8 cellular contexts compared by ENCODE assay signal in genomic region chr4:138182838-138183426, GRCh38. TPM values are rescaled to one million over a fixed set of nuclear protein-coding genes. Genes with fewer than 3 reads are reported as not detected.
DNase-seq lines count a peak whose midpoint lies in the region; ATAC-seq and TF ChIP-seq lines count a peak whose summit lies in the region.

No MANE protein-coding gene starts in this region.

- TF ChIP-seq CTCF in GM12864 (IDR thresholded peaks at IDR 0.05; ENCODE audit: low read depth, low read length, missing control alignments) (peak; percentile 46), HFF-Myc (IDR thresholded peaks at IDR 0.05; ENCODE audit: low read depth, low read length, missing control alignments) (peak; percentile 46), choroid plexus epithelial cell (conservative IDR thresholded peaks at IDR 0.05; ENCODE audit: low read depth, low read length) (peak; percentile 62), lower lobe of right lung (IDR thresholded peaks at IDR 0.05) (peak; percentile 64)
- no peak for TF ChIP-seq CTCF in CD4-positive, alpha-beta T cell (IDR thresholded peaks at IDR 0.05)

- intact Hi-C loops in lower lobe of right lung (cut with DNase I): no loop called here
- intact Hi-C loops in CD4-positive, alpha-beta T cell (cut with DNase I, micrococcal nuclease): no loop called here

- no peaks in the 10 kb centered on the region for H3K9me3 ChIP-seq in lower lobe of right lung
- no peaks in the 10 kb centered on the region for H3K9me3 ChIP-seq in CD4-positive, alpha-beta T cell (ENCODE audit: control insufficient read depth, low read length)

- DNase-seq in GM12864 (ENCODE audit: low read depth) (no peak), HFF-Myc (ENCODE audit: extremely low read depth, low read depth) (peak; percentile 54), NCI-H446 treated with DMSO at 0.1 percent for 48 hours (lab: John Stamatoyannopoulos, UW) (peak; percentile 55), choroid plexus epithelial cell (ENCODE audit: low read depth) (peak; percentile 91), lower lobe of right lung (no peak)
- no peak for DNase-seq in CD4-positive, alpha-beta T cell
- no peak for DNase-seq in activated T-cell treated with anti-CD3 and anti-CD28 coated beads, Interleukin-2, amount 50 U/mL, for 48 hours

- no peaks in the 10 kb centered on the region for H3K36me3 ChIP-seq in lower lobe of right lung

- H3K4me1 ChIP-seq in lower lobe of right lung: no peaks in the 10 kb centered on the region

- no peaks in the 10 kb centered on the region for H3K27me3 ChIP-seq in lower lobe of right lung (ENCODE audit: low read depth)
- H3K27me3 ChIP-seq in CD4-positive, alpha-beta T cell (ENCODE audit: control insufficient read depth, insufficient read depth, low read length): no peaks in the 10 kb centered on the region

- POLR2A ChIA-PET in CD4-positive, alpha-beta T cell (lab: Charles Lee): no interaction called here

- H3K27ac ChIP-seq in lower lobe of right lung: no peak overlapping the region
- H3K27ac ChIP-seq in CD4-positive, alpha-beta T cell (ENCODE audit: low read depth, low read length): no peak overlapping the region

- H3K9me3 Mint-ChIP-seq in CD4-positive, alpha-beta T cell: no peaks in the 10 kb centered on the region
- peaks cover 2% of the 10 kb centered on the region for H3K9me3 Mint-ChIP-seq in stimulated activated memory B cell treated with anti-CD40 and anti-IgM and Interleukin-4, amounts not matched to agents 10 μg/mL and 1 μg/mL and 100 μg/mL, for 72 hours

- H3K4me1 Mint-ChIP-seq in CD4-positive, alpha-beta T cell (ENCODE audit: low read depth): no peaks in the 10 kb centered on the region
- H3K4me1 Mint-ChIP-seq in stimulated activated memory B cell treated with anti-CD40 and anti-IgM and Interleukin-4, amounts not matched to agents 10 μg/mL and 1 μg/mL and 100 μg/mL, for 72 hours: peaks cover 6% of the 10 kb centered on the region

- peak; percentile 56 to 72 for ATAC-seq in lower lobe of right lung
- ATAC-seq in CD4-positive, alpha-beta T cell (ENCODE audit: poor library complexity): no peak
- no peak for ATAC-seq in stimulated activated memory B cell treated with anti-CD40 and anti-IgM and Interleukin-4, amounts not matched to agents 10 μg/mL and 1 μg/mL and 100 μg/mL, for 72 hours

- no peak overlapping the region for H3K4me3 Mint-ChIP-seq in CD4-positive, alpha-beta T cell
- H3K4me3 Mint-ChIP-seq in stimulated activated memory B cell treated with anti-CD40 and anti-IgM and Interleukin-4, amounts not matched to agents 10 μg/mL and 1 μg/mL and 100 μg/mL, for 72 hours: no peak overlapping the region

- CTCF ChIA-PET in CD4-positive, alpha-beta T cell (lab: Charles Lee): no interaction called here

- no peaks in the 10 kb centered on the region for H3K36me3 Mint-ChIP-seq in CD4-positive, alpha-beta T cell (ENCODE audit: low read depth)
- H3K36me3 Mint-ChIP-seq in stimulated activated memory B cell treated with anti-CD40 and anti-IgM and Interleukin-4, amounts not matched to agents 10 μg/mL and 1 μg/mL and 100 μg/mL, for 72 hours: no peaks in the 10 kb centered on the region

- no peaks in the 10 kb centered on the region for H3K27me3 Mint-ChIP-seq in CD4-positive, alpha-beta T cell
- no peaks in the 10 kb centered on the region for H3K27me3 Mint-ChIP-seq in stimulated activated memory B cell treated with anti-CD40 and anti-IgM and Interleukin-4, amounts not matched to agents 10 μg/mL and 1 μg/mL and 100 μg/mL, for 72 hours

- H3K4me3 ChIP-seq in GM12864 (ENCODE audit: low read depth, low read length): no peak overlapping the region
- no peak overlapping the region for H3K4me3 ChIP-seq in HFF-Myc (replicated peaks; ENCODE audit: low read depth, low read length)
- no peak overlapping the region for H3K4me3 ChIP-seq in choroid plexus epithelial cell (ENCODE audit: low read depth, low read length)
- no peak overlapping the region for H3K4me3 ChIP-seq in lower lobe of right lung

- H3K27ac Mint-ChIP-seq in CD4-positive, alpha-beta T cell: no peak overlapping the region
- no peak overlapping the region for H3K27ac Mint-ChIP-seq in stimulated activated memory B cell treated with anti-CD40 and anti-IgM and Interleukin-4, amounts not matched to agents 10 μg/mL and 1 μg/mL and 100 μg/mL, for 72 hours

RNA-seq across cellular contexts. Expression of gene SLC7A11, which starts 59.2 kb away (rescaled TPM):
- total RNA-seq in lower lobe of right lung: 3.2 TPM
- total RNA-seq in CD4-positive, alpha-beta T cell: under 1 TPM in 1 of 2 experiments, not detected in 1; 0.03 TPM

Comparison
In these comparisons a context has a peak if more than half of its experiments do, and no peak if none do; other contexts are left out.
1. DNase-seq: peak in HFF-Myc (single experiment), NCI-H446 treated with DMSO at 0.1 percent for 48 hours (single experiment) and choroid plexus epithelial cell (single experiment); none in GM12864 (single experiment), lower lobe of right lung (single experiment), CD4-positive, alpha-beta T cell (0 of 10) and activated T-cell treated with anti-CD3 and anti-CD28 coated beads, Interleukin-2, amount 50 U/mL, for 48 hours (0 of 2).
2. ATAC-seq: peak in lower lobe of right lung (2 of 2); none in CD4-positive, alpha-beta T cell (single experiment) and stimulated activated memory B cell treated with anti-CD40 and anti-IgM and Interleukin-4, amounts not matched to agents 10 μg/mL and 1 μg/mL and 100 μg/mL, for 72 hours (single experiment).